ENCODE assay signal across 11 cellular contexts in the genomic region with DNA sequence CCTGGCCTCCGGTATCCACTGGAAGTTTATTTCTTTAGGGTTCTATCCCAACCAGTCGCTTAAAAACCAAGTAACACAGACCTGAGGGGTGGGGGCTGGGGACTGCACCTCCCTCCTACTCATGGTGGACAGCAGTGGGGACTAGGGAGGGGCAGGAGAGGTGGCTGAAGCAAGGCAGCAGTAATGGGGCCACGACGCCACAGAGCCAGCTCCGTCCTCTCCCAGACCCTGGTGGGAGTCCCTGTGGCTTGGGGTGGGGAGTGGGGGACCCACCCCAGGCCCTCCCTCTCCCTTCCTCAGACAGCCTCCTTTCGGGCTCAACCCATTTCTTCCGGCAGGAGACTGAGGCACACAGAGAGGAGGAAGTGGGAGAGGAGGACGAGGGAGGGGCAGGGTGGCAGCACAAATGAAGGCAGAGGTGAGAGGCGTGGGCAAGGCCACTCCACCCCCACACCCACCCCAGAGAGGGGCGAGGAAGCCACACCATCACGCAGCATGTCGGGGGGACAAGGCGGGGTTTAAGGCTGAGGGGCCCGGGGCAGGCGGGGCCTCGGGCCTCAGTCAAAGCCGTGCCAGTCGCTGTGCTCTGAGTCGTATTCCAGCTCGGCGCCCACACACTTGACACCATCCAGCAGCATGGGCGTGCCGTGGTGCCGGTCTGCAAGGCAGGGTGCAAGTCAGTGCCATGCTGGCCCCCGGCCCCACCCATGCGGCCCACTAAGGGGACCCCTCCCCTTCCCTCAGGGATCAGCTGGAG. TPM values are rescaled to one million over a fixed set of nuclear protein-coding genes. Genes with fewer than 3 reads are reported as not detected.
DNase-seq lines count a peak whose midpoint lies in the region; ATAC-seq, FAIRE-seq and TF ChIP-seq lines count a peak whose summit lies in the region.
"Had no signal": no experiment of that assay in that cellular context is flagged by ENCODE, and none has a peak within 500 bp of the region (broad histone marks: within the 10 kb centered on the region; RNA-seq: fewer than 3 reads in every experiment).

No MANE protein-coding gene starts in this region.

- FAIRE-seq in GM12878 (lab: Jason Lieb, UNC), result no peak

- no peak overlapping the region for H4K91ac ChIP-seq in neuronal stem cell (ENCODE audit: low read depth, low read length, poor library complexity)

- no peak overlapping the region for H2BK12ac ChIP-seq in neuronal stem cell (ENCODE audit: low read length)

- H3K9me3 Mint-ChIP-seq in Caco-2 (ENCODE audit: unreplicated experiment), result no peaks in the 10 kb centered on the region
- H3K9me3 Mint-ChIP-seq in activated T-helper 2 cell treated with anti-CD3 and anti-CD28 coated beads, Interferon-gamma antibody, Interleukin-2, Interleukin-4, amounts not matched to agents 10 μg/mL and 5 μg/mL and 100 μg/mL, durations not matched to agents 14 hours and 24 hours and 36 hours, result no peaks in the 10 kb centered on the region
- H3K9me3 Mint-ChIP-seq: activated naive CD4-positive, alpha-beta T cell treated with anti-CD3 and anti-CD28 coated beads for 36 hours had no signal

- H3K18ac ChIP-seq in neuronal stem cell (ENCODE audit: low read length), result no peak overlapping the region

- no peak overlapping the region for H2BK120ac ChIP-seq in neuronal stem cell (ENCODE audit: low read depth, low read length)

- WGBS in GM12878 (ENCODE audit: insufficient coverage, insufficient replicate concordance, low lambda C conversion rate, missing lambda C conversion rate), result 71% methylated on average over 24 of the region's 26 CpGs
- WGBS in neuronal stem cell (ENCODE audit: extremely low coverage in 2 of 2, insufficient read length in 2 of 2, insufficient replicate concordance in 1 of 2), 2 donors, result no CpG with 5 or more reads among the region's 26 CpGs

- H2AFZ ChIP-seq in GM12878 (ENCODE audit: control insufficient read depth, low read depth, low read length) (no peak overlapping the region), neuronal stem cell (ENCODE audit: low read length) (no peak overlapping the region)

- CTCF ChIA-PET in Caco-2 (lab: Charles Lee) (interaction anchor here (0.7 to 1.4 kb wide), 5 partner anchors 14 to 28 kb away, joined by 3 to 9 read pairs (median 5); partner anchors contain the start of genes ADISSP and SPEF1), GM12878 (lab: Yijun Ruan, JAX) (interaction anchor here (0.7 to 4.1 kb wide), 6 partner anchors 13 to 338 kb away, joined by 3 to 52 read pairs (median 3); partner anchors contain the start of gene ADISSP)

- no peak overlapping the region for H4K8ac ChIP-seq in neuronal stem cell (ENCODE audit: low read depth, low read length)

- in situ Hi-C loops in GM12878 (cut with MboI), result no loop called here

- no peak for TF ChIP-seq CTCF in Caco-2 (IDR thresholded peaks at IDR 0.05; ENCODE audit: insufficient read depth in 1 of 2, low read depth in 1 of 2, low read length in 1 of 2, severe bottlenecking in 1 of 2, unreplicated experiment in 1 of 2)
- TF ChIP-seq CTCF in GM12878 (IDR thresholded peaks at IDR 0.05 in 2 of 3, conservative IDR thresholded peaks at IDR 0.05 in 1 of 3; ENCODE audit: control insufficient read depth in 2 of 3, extremely low read depth in 1 of 3, insufficient read depth in 1 of 3, low read depth in 3 of 3, low read length in 3 of 3), result no peak
- no peak for TF ChIP-seq CTCF in GM10266 (IDR thresholded peaks at IDR 0.05; ENCODE audit: control insufficient read depth, insufficient read depth, low read depth, missing control alignments)
- no peak for TF ChIP-seq CTCF in GM20000 (IDR thresholded peaks at IDR 0.05; ENCODE audit: extremely low read depth, missing control alignments)

- H3K9ac ChIP-seq in GM12878 (ENCODE audit: control insufficient read depth, insufficient read depth, low read length) (no peak overlapping the region), neuronal stem cell (ENCODE audit: low read depth, low read length, poor library complexity) (peak overlapping the region; percentile 54)

- TF ChIP-seq POLR2A in GM12878 (IDR thresholded peaks at IDR 0.05; ENCODE audit: low read depth, low read length), result no peak

- H3K4me1 ChIP-seq in Caco-2 (no peaks in the 10 kb centered on the region), GM12878 (ENCODE audit: control insufficient read depth, insufficient read depth, low read length) (no peaks in the 10 kb centered on the region), neuronal stem cell (ENCODE audit: control insufficient read depth in 2 of 2, insufficient read depth in 1 of 2, low read depth in 1 of 2, low read length in 2 of 2) (peaks cover 0 to 3% of the 10 kb centered on the region in 2 donors)

- H3K27me3 ChIP-seq in Caco-2 (replicated peaks; ENCODE audit: control insufficient read depth, insufficient read depth, low read length) (no peaks in the 10 kb centered on the region), GM12878 (replicated peaks in 1 of 2; ENCODE audit: control insufficient read depth in 2 of 2, insufficient read depth in 2 of 2, low read length in 1 of 2) (no peaks in the 10 kb centered on the region), neuronal stem cell (ENCODE audit: control insufficient read depth in 3 of 3, insufficient read depth in 3 of 3, low read depth in 1 of 3, low read length in 3 of 3) (peaks cover 0 to 41% (median 10%) of the 10 kb centered on the region in 3 experiments)

- H3K79me2 ChIP-seq in GM12878 (ENCODE audit: control insufficient read depth, insufficient read depth, low read length), result no peaks in the 10 kb centered on the region

- no peak overlapping the region for H3K4ac ChIP-seq in neuronal stem cell (ENCODE audit: low read length)

- DNase-seq in Caco-2, result no peak
- no peak for DNase-seq in GM12878 (ENCODE audit: low read depth, low spot score)
- no peak for DNase-seq in neuronal stem cell (ENCODE audit: low spot score)
- no peak for DNase-seq in GM10266 (ENCODE audit: extremely low spot score)
- DNase-seq in GM20000 (ENCODE audit: low spot score), result no peak
- DNase-seq in activated T-helper 2 cell treated with anti-CD3 and anti-CD28 coated beads, Interferon-gamma antibody, Interleukin-2, Interleukin-4, amounts not matched to agents 10 μg/mL and 5 μg/mL and 100 μg/mL, durations not matched to agents 14 hours and 24 hours and 36 hours (ENCODE audit: low spot score), result no peak

- RAD21 ChIA-PET in GM12878 (lab: Charles Lee; ENCODE audit: unreplicated experiment), result interaction anchor here (1.0 to 1.3 kb wide), 3 partner anchors 14 to 101 kb away, joined by 4 read pairs; partner anchors contain the start of gene ADISSP

- POLR2A ChIA-PET in Caco-2 (lab: Charles Lee) (interaction anchor here (1.0 kb wide), 1 partner anchor 14 kb away, joined by 9 read pairs; the partner anchor contains the start of gene ADISSP), GM12878 (lab: Charles Lee) (interaction anchor here (0.6 to 1.1 kb wide), 2 partner anchors 12 to 1212 kb away, joined by 4 to 5 read pairs; no protein-coding TSS in a partner anchor)

- no peaks in the 10 kb centered on the region for H4K20me1 ChIP-seq in GM12878 (ENCODE audit: control insufficient read depth, insufficient read depth)

- H3K36me3 ChIP-seq in Caco-2 (ENCODE audit: control insufficient read depth, insufficient read depth, low read length) (0 out of 2 replicates have a peak, but pooled peaks cover 1% of the 10 kb centered on the region), GM12878 (ENCODE audit: control insufficient read depth in 2 of 2, insufficient read depth in 2 of 2, low read length in 1 of 2) (peaks cover 0 to 2% of the 10 kb centered on the region in 2 experiments; a peak in 1 of 4 replicates), neuronal stem cell (replicated peaks in 1 of 2; ENCODE audit: control insufficient read depth in 2 of 2, insufficient read depth in 2 of 2, low read length in 2 of 2) (peaks cover 6 to 41% of the 10 kb centered on the region in 2 donors)
- H3K36me3 ChIP-seq: thoracic aorta had no signal

- peak overlapping the region; percentile 11 for H3K14ac ChIP-seq in neuronal stem cell (ENCODE audit: low read length)

- H3K4me1 Mint-ChIP-seq in Caco-2 (ENCODE audit: low read depth, unreplicated experiment), result no peaks in the 10 kb centered on the region
- H3K4me1 Mint-ChIP-seq in activated T-helper 2 cell treated with anti-CD3 and anti-CD28 coated beads, Interferon-gamma antibody, Interleukin-2, Interleukin-4, amounts not matched to agents 10 μg/mL and 5 μg/mL and 100 μg/mL, durations not matched to agents 14 hours and 24 hours and 36 hours (ENCODE audit: low read depth), result peaks cover 6% of the 10 kb centered on the region

- no peak for TF ChIP-seq EP300 in GM12878 (IDR thresholded peaks at IDR 0.05; ENCODE audit: borderline replicate concordance in 1 of 2, control insufficient read depth in 1 of 2, low read depth in 2 of 2, low read length in 2 of 2)

- no peak overlapping the region for H2BK5ac ChIP-seq in neuronal stem cell (ENCODE audit: low read length)

- H3K27ac ChIP-seq in GM12878 (ENCODE audit: control insufficient read depth, insufficient read depth), result no peak overlapping the region
- H3K27ac ChIP-seq in neuronal stem cell (replicated peaks; ENCODE audit: low read length), result no peak overlapping the region
- H3K27ac ChIP-seq: thoracic aorta had no signal

- H3K27ac Mint-ChIP-seq in Caco-2 (ENCODE audit: unreplicated experiment), result no peak overlapping the region
- H3K27ac Mint-ChIP-seq in activated T-helper 2 cell treated with anti-CD3 and anti-CD28 coated beads, Interferon-gamma antibody, Interleukin-2, Interleukin-4, amounts not matched to agents 10 μg/mL and 5 μg/mL and 100 μg/mL, durations not matched to agents 14 hours and 24 hours and 36 hours, result no peak overlapping the region
- H3K27ac Mint-ChIP-seq: activated naive CD4-positive, alpha-beta T cell treated with anti-CD3 and anti-CD28 coated beads for 36 hours had no signal

- H3K4me3 Mint-ChIP-seq in Caco-2 (ENCODE audit: unreplicated experiment), result no peak overlapping the region
- no peak overlapping the region for H3K4me3 Mint-ChIP-seq in activated T-helper 2 cell treated with anti-CD3 and anti-CD28 coated beads, Interferon-gamma antibody, Interleukin-2, Interleukin-4, amounts not matched to agents 10 μg/mL and 5 μg/mL and 100 μg/mL, durations not matched to agents 14 hours and 24 hours and 36 hours (ENCODE audit: low read depth)
- H3K4me3 Mint-ChIP-seq: activated naive CD4-positive, alpha-beta T cell treated with anti-CD3 and anti-CD28 coated beads for 36 hours had no signal

- H3K79me1 ChIP-seq in neuronal stem cell (ENCODE audit: low read depth, low read length), result peaks cover 3% of the 10 kb centered on the region

- TF ChIP-seq RAD21 in GM12878 (IDR thresholded peaks at IDR 0.05; ENCODE audit: insufficient read depth, low read depth, low read length), result no peak

- no peak for ATAC-seq in GM12878

- H3K23ac ChIP-seq in neuronal stem cell (ENCODE audit: low read depth, low read length, poor library complexity), result peak overlapping the region; percentile 25

- intact Hi-C loops in Caco-2 (cut with micrococcal nuclease; ENCODE audit: unreplicated experiment), result loop anchor here (2.0 kb wide), 1 partner anchor 15 kb away; no protein-coding TSS in a partner anchor
- intact Hi-C loops in GM12878 (cut with micrococcal nuclease; ENCODE audit: unreplicated experiment), result loop anchor here (2.0 kb wide), 1 partner anchor 13 kb away; the partner anchor contains the start of gene ADISSP
- intact Hi-C loops in activated T-helper 2 cell treated with anti-CD3 and anti-CD28 coated beads, Interferon-gamma antibody, Interleukin-2, Interleukin-4, amounts not matched to agents 10 μg/mL and 5 μg/mL and 100 μg/mL, durations not matched to agents 14 hours and 24 hours and 36 hours (cut with micrococcal nuclease), result loop anchor here (1.0 to 2.0 kb wide), 2 partner anchors 13 to 102 kb away; partner anchors contain the start of gene ADISSP

- H3K4me2 ChIP-seq in GM12878 (ENCODE audit: control insufficient read depth, insufficient read depth) (no peak overlapping the region), neuronal stem cell (ENCODE audit: insufficient read depth, low read length, poor library complexity, severe bottlenecking) (no peak overlapping the region)

- SMC1A ChIA-PET in GM12878 (lab: Charles Lee; ENCODE audit: uncharacterized antibody, unreplicated experiment), result interaction anchor here (1.0 to 2.7 kb wide), 2 partner anchors 15 to 103 kb away, joined by 3 to 12 read pairs; partner anchors contain the start of gene ADISSP

- TSS peak; percentile 57 for BruUV-seq in Caco-2 (replicated peaks; lab: Mats Ljungman, UMichigan)
- BruUV-seq in GM12878 (replicated peaks; lab: Mats Ljungman, UMichigan), result TSS peak; percentile 70

- H2AK5ac ChIP-seq in neuronal stem cell (ENCODE audit: low read depth, low read length), result peak overlapping the region; percentile 41

- H2BK15ac ChIP-seq in neuronal stem cell (ENCODE audit: low read length), result no peak overlapping the region

- no peaks in the 10 kb centered on the region for H3K27me3 Mint-ChIP-seq in Caco-2 (ENCODE audit: insufficient read depth, unreplicated experiment)
- no peaks in the 10 kb centered on the region for H3K27me3 Mint-ChIP-seq in activated T-helper 2 cell treated with anti-CD3 and anti-CD28 coated beads, Interferon-gamma antibody, Interleukin-2, Interleukin-4, amounts not matched to agents 10 μg/mL and 5 μg/mL and 100 μg/mL, durations not matched to agents 14 hours and 24 hours and 36 hours (ENCODE audit: low read depth)

- no peak overlapping the region for H3K4me3 ChIP-seq in Caco-2 (ENCODE audit: low read depth, low read length)
- no peak overlapping the region for H3K4me3 ChIP-seq in GM12878
- H3K4me3 ChIP-seq in neuronal stem cell (ENCODE audit: low read length in 2 of 2), result no peak overlapping the region
- H3K4me3 ChIP-seq: thoracic aorta had no signal

- peaks cover 24% of the 10 kb centered on the region for H3K36me3 Mint-ChIP-seq in Caco-2 (ENCODE audit: insufficient read depth, unreplicated experiment)
- H3K36me3 Mint-ChIP-seq in activated T-helper 2 cell treated with anti-CD3 and anti-CD28 coated beads, Interferon-gamma antibody, Interleukin-2, Interleukin-4, amounts not matched to agents 10 μg/mL and 5 μg/mL and 100 μg/mL, durations not matched to agents 14 hours and 24 hours and 36 hours (ENCODE audit: low read depth), result peaks cover 11% of the 10 kb centered on the region

- H3K9me3 ChIP-seq in Caco-2 (no peaks in the 10 kb centered on the region), GM12878 (replicated peaks; ENCODE audit: control insufficient read depth, insufficient read depth, low read length) (no peaks in the 10 kb centered on the region), neuronal stem cell (replicated peaks in 1 of 2; ENCODE audit: control insufficient read depth in 2 of 2, insufficient read depth in 1 of 2, low read depth in 1 of 2, low read length in 2 of 2) (no peaks in the 10 kb centered on the region)
- H3K9me3 ChIP-seq: thoracic aorta had no signal

RNA-seq across cellular contexts. Expression of gene ADISSP, which starts 13.9 kb away (rescaled TPM):
- total RNA-seq in Caco-2 (2022) (54.7 and 56.1 TPM in 2 replicates), GM12878 (2014; rRNA removed) (59.2 and 64.5 TPM in 2 replicates), GM12878 (2014; rRNA removed; fragmentation: Illumina TruSeq; extraction: Trizol) (25.2 and 27.1 TPM in 2 replicates), GM12878 (2021) (65.9 and 67.5 TPM in 2 replicates)
- total RNA-seq in GM12878 (2013; cell fraction: nucleolus; rRNA removed), result 2.7 and 3.8 TPM in 2 replicates
- polyA plus RNA-seq in GM12878 (2011; ENCODE audit: low read depth), result 5.7 TPM
- polyA plus RNA-seq in GM12878 (2011; rRNA removed) (6.9 and 22.6 TPM in 2 replicates), GM12878 (2014; fragmentation: Illumina TruSeq; extraction: Trizol) (2.3 and 17.5 TPM in 2 replicates), GM12878 (2014; fragmentation: Nextera tagmentation; extraction: Ambion mirVana) (1 to 10 TPM in 1 of 2 experiments, under 1 TPM in 1; 0.80 to 7.6 TPM), GM12878 (2014; rRNA removed) (50.2 and 62.0 TPM in 2 replicates), GM12878 (2016; fragmentation: Nextera tagmentation; extraction: Ambion mirVana) (10 to 100 TPM; 90.8 to 96.3 TPM)
- 42.5 and 66.1 TPM in 2 replicates for polyA plus RNA-seq in GM12878 (2011; cell fraction: cytosol; rRNA removed)
- polyA plus RNA-seq in GM12878 (2011; cell fraction: nucleus; rRNA removed), result 25.9 and 34.8 TPM in 2 replicates
- polyA plus RNA-seq in GM12878 (2012), result 22.4 and 26.6 TPM in 2 replicates
- 16.0 and 29.6 TPM in 2 replicates for polyA minus RNA-seq in GM12878 (2011; rRNA and poly(A)+ RNA removed)
- polyA minus RNA-seq in GM12878 (2011; cell fraction: cytosol; rRNA and poly(A)+ RNA removed), result 16.8 and 25.3 TPM in 2 replicates
- 6.3 and 9.6 TPM in 2 replicates for polyA minus RNA-seq in GM12878 (2011; cell fraction: nucleus; rRNA and poly(A)+ RNA removed)
- 57.7 TPM for polyA plus RNA-seq in neuronal stem cell (2013, experiment 1 of 2)
- polyA plus RNA-seq in neuronal stem cell (2013, experiment 2 of 2), result 57.2 TPM
- total RNA-seq in activated T-helper 2 cell treated with anti-CD3 and anti-CD28 coated beads, Interferon-gamma antibody, Interleukin-2, Interleukin-4, amounts not matched to agents 10 μg/mL and 5 μg/mL and 100 μg/mL, durations not matched to agents 14 hours and 24 hours and 36 hours, result 55.8 and 56.3 TPM in 2 replicates

RNA-seq across cellular contexts. Expression of gene HSPA12B, which starts 21.2 kb away (rescaled TPM):
- total RNA-seq in Caco-2 (2022) (not detected in 2 replicates), GM12878 (2014; rRNA removed) (not detected in 2 replicates), GM12878 (2014; rRNA removed; fragmentation: Illumina TruSeq; extraction: Trizol) (not detected in 2 replicates), GM12878 (2021) (not detected in 2 replicates)
- total RNA-seq in GM12878 (2013; cell fraction: nucleolus; rRNA removed), result not detected in 2 replicates
- not detected for polyA plus RNA-seq in GM12878 (2011; ENCODE audit: low read depth)
- polyA plus RNA-seq in GM12878 (2011; rRNA removed) (not detected in 2 replicates), GM12878 (2014; fragmentation: Illumina TruSeq; extraction: Trizol) (not detected in 2 replicates), GM12878 (2014; fragmentation: Nextera tagmentation; extraction: Ambion mirVana) (not detected), GM12878 (2014; rRNA removed) (not detected in 2 replicates), GM12878 (2016; fragmentation: Nextera tagmentation; extraction: Ambion mirVana) (under 1 TPM in 1 of 2 experiments, not detected in 1; 0.08 TPM)
- polyA plus RNA-seq in GM12878 (2011; cell fraction: cytosol; rRNA removed), result not detected in 2 replicates
- polyA plus RNA-seq in GM12878 (2011; cell fraction: nucleus; rRNA removed), result not detected in 2 replicates
- 0.07 and 0.09 TPM in 2 replicates for polyA plus RNA-seq in GM12878 (2012)
- polyA minus RNA-seq in GM12878 (2011; rRNA and poly(A)+ RNA removed), result not detected in 2 replicates
- polyA minus RNA-seq in GM12878 (2011; cell fraction: cytosol; rRNA and poly(A)+ RNA removed), result not detected in 2 replicates
- not detected in 2 replicates for polyA minus RNA-seq in GM12878 (2011; cell fraction: nucleus; rRNA and poly(A)+ RNA removed)
- 0.39 TPM for polyA plus RNA-seq in neuronal stem cell (2013, experiment 1 of 2)
- 0.47 TPM for polyA plus RNA-seq in neuronal stem cell (2013, experiment 2 of 2)
- 0.05 TPM in 1 of 2 replicates, not detected in the other for total RNA-seq in activated T-helper 2 cell treated with anti-CD3 and anti-CD28 coated beads, Interferon-gamma antibody, Interleukin-2, Interleukin-4, amounts not matched to agents 10 μg/mL and 5 μg/mL and 100 μg/mL, durations not matched to agents 14 hours and 24 hours and 36 hours
- total RNA-seq: activated naive CD4-positive, alpha-beta T cell treated with anti-CD3 and anti-CD28 coated beads for 36 hours; T-helper 2 cell treated with Interferon-gamma antibody and Interleukin-4, amounts not matched to agents 100 ng/mL and 5 ng/mL, for 36 hours had no signal

RNA-seq across cellular contexts. Expression of gene SPEF1, which starts 27.6 kb away (rescaled TPM):
- total RNA-seq in Caco-2 (2022) (not detected in 2 replicates), GM12878 (2014; rRNA removed) (not detected in 2 replicates), GM12878 (2014; rRNA removed; fragmentation: Illumina TruSeq; extraction: Trizol) (not detected in 2 replicates), GM12878 (2021) (not detected in 2 replicates)
- total RNA-seq in GM12878 (2013; cell fraction: nucleolus; rRNA removed), result not detected in 2 replicates
- polyA plus RNA-seq in GM12878 (2011; ENCODE audit: low read depth), result not detected
- polyA plus RNA-seq in GM12878 (2011; rRNA removed) (not detected in 2 replicates), GM12878 (2014; fragmentation: Illumina TruSeq; extraction: Trizol) (not detected in 2 replicates), GM12878 (2014; fragmentation: Nextera tagmentation; extraction: Ambion mirVana) (not detected), GM12878 (2014; rRNA removed) (0.06 and 0.12 TPM in 2 replicates), GM12878 (2016; fragmentation: Nextera tagmentation; extraction: Ambion mirVana) (not detected)
- not detected in 2 replicates for polyA plus RNA-seq in GM12878 (2011; cell fraction: cytosol; rRNA removed)
- 0.18 and 0.29 TPM in 2 replicates for polyA plus RNA-seq in GM12878 (2011; cell fraction: nucleus; rRNA removed)
- 0.09 TPM in 1 of 2 replicates, not detected in the other for polyA plus RNA-seq in GM12878 (2012)
- polyA minus RNA-seq in GM12878 (2011; rRNA and poly(A)+ RNA removed), result not detected in 2 replicates
- polyA minus RNA-seq in GM12878 (2011; cell fraction: cytosol; rRNA and poly(A)+ RNA removed), result not detected in 2 replicates
- polyA minus RNA-seq in GM12878 (2011; cell fraction: nucleus; rRNA and poly(A)+ RNA removed), result 0.12 TPM in 1 of 2 replicates, not detected in the other
- 0.13 TPM for polyA plus RNA-seq in neuronal stem cell (2013, experiment 1 of 2)
- polyA plus RNA-seq in neuronal stem cell (2013, experiment 2 of 2), result 0.21 TPM
- total RNA-seq in activated T-helper 2 cell treated with anti-CD3 and anti-CD28 coated beads, Interferon-gamma antibody, Interleukin-2, Interleukin-4, amounts not matched to agents 10 μg/mL and 5 μg/mL and 100 μg/mL, durations not matched to agents 14 hours and 24 hours and 36 hours, result not detected in 2 replicates
- total RNA-seq: activated naive CD4-positive, alpha-beta T cell treated with anti-CD3 and anti-CD28 coated beads for 36 hours; liver had no signal
- polyA plus RNA-seq: liver had no signal

RNA-seq across cellular contexts. Expression of gene CENPB, which starts 32.9 kb away (rescaled TPM):
- total RNA-seq in Caco-2 (2022) (72.7 and 84.3 TPM in 2 replicates), GM12878 (2014; rRNA removed) (56.6 and 68.6 TPM in 2 replicates), GM12878 (2014; rRNA removed; fragmentation: Illumina TruSeq; extraction: Trizol) (24.4 and 27.6 TPM in 2 replicates), GM12878 (2021) (68.3 and 71.2 TPM in 2 replicates)
- 8.8 and 11.3 TPM in 2 replicates for total RNA-seq in GM12878 (2013; cell fraction: nucleolus; rRNA removed)
- polyA plus RNA-seq in GM12878 (2011; ENCODE audit: low read depth), result 12.5 TPM
- polyA plus RNA-seq in GM12878 (2011; rRNA removed) (4.3 and 7.1 TPM in 2 replicates), GM12878 (2014; fragmentation: Illumina TruSeq; extraction: Trizol) (10.9 and 20.9 TPM in 2 replicates), GM12878 (2014; fragmentation: Nextera tagmentation; extraction: Ambion mirVana) (under 1 TPM; 0.16 to 0.29 TPM), GM12878 (2014; rRNA removed) (35.5 and 44.8 TPM in 2 replicates), GM12878 (2016; fragmentation: Nextera tagmentation; extraction: Ambion mirVana) (1 to 10 TPM; 1.6 to 2.4 TPM)
- polyA plus RNA-seq in GM12878 (2011; cell fraction: cytosol; rRNA removed), result 8.8 and 12.2 TPM in 2 replicates
- polyA plus RNA-seq in GM12878 (2011; cell fraction: nucleus; rRNA removed), result 9.5 and 12.9 TPM in 2 replicates
- 24.5 and 35.6 TPM in 2 replicates for polyA plus RNA-seq in GM12878 (2012)
- polyA minus RNA-seq in GM12878 (2011; rRNA and poly(A)+ RNA removed), result 8.2 and 15.1 TPM in 2 replicates
- 8.4 and 9.0 TPM in 2 replicates for polyA minus RNA-seq in GM12878 (2011; cell fraction: cytosol; rRNA and poly(A)+ RNA removed)
- 7.0 and 12.8 TPM in 2 replicates for polyA minus RNA-seq in GM12878 (2011; cell fraction: nucleus; rRNA and poly(A)+ RNA removed)
- 21.7 TPM for polyA plus RNA-seq in neuronal stem cell (2013, experiment 1 of 2)
- polyA plus RNA-seq in neuronal stem cell (2013, experiment 2 of 2), result 21.0 TPM
- 66.1 and 68.9 TPM in 2 replicates for total RNA-seq in activated T-helper 2 cell treated with anti-CD3 and anti-CD28 coated beads, Interferon-gamma antibody, Interleukin-2, Interleukin-4, amounts not matched to agents 10 μg/mL and 5 μg/mL and 100 μg/mL, durations not matched to agents 14 hours and 24 hours and 36 hours

RNA-seq across cellular contexts. Expression of gene SIGLEC1, which starts 41.3 kb away (rescaled TPM):
- total RNA-seq in Caco-2 (2022) (not detected in 2 replicates), GM12878 (2014; rRNA removed) (not detected in 2 replicates), GM12878 (2014; rRNA removed; fragmentation: Illumina TruSeq; extraction: Trizol) (not detected in 2 replicates), GM12878 (2021) (0.05 TPM in 1 of 2 replicates, not detected in the other)
- total RNA-seq in GM12878 (2013; cell fraction: nucleolus; rRNA removed), result 0.06 TPM in 1 of 2 replicates, not detected in the other
- not detected for polyA plus RNA-seq in GM12878 (2011; ENCODE audit: low read depth)
- polyA plus RNA-seq in GM12878 (2011; rRNA removed) (not detected in 2 replicates), GM12878 (2014; fragmentation: Illumina TruSeq; extraction: Trizol) (not detected in 2 replicates), GM12878 (2014; fragmentation: Nextera tagmentation; extraction: Ambion mirVana) (not detected), GM12878 (2014; rRNA removed) (not detected in 2 replicates), GM12878 (2016; fragmentation: Nextera tagmentation; extraction: Ambion mirVana) (not detected)
- polyA plus RNA-seq in GM12878 (2011; cell fraction: cytosol; rRNA removed), result not detected in 2 replicates
- polyA plus RNA-seq in GM12878 (2011; cell fraction: nucleus; rRNA removed), result 0.03 TPM in 1 of 2 replicates, not detected in the other
- not detected in 2 replicates for polyA plus RNA-seq in GM12878 (2012)
- polyA minus RNA-seq in GM12878 (2011; rRNA and poly(A)+ RNA removed), result not detected in 2 replicates
- not detected in 2 replicates for polyA minus RNA-seq in GM12878 (2011; cell fraction: cytosol; rRNA and poly(A)+ RNA removed)
- not detected in 2 replicates for polyA minus RNA-seq in GM12878 (2011; cell fraction: nucleus; rRNA and poly(A)+ RNA removed)
- 0.01 TPM for polyA plus RNA-seq in neuronal stem cell (2013, experiment 1 of 2)
- polyA plus RNA-seq in neuronal stem cell (2013, experiment 2 of 2), result 0.01 TPM
- not detected in 2 replicates for total RNA-seq in activated T-helper 2 cell treated with anti-CD3 and anti-CD28 coated beads, Interferon-gamma antibody, Interleukin-2, Interleukin-4, amounts not matched to agents 10 μg/mL and 5 μg/mL and 100 μg/mL, durations not matched to agents 14 hours and 24 hours and 36 hours
- total RNA-seq: fibroblast of lung; T-helper 2 cell treated with Interferon-gamma antibody and Interleukin-4, amounts not matched to agents 100 ng/mL and 5 ng/mL, for 36 hours had no signal
- polyA plus RNA-seq: fibroblast of lung had no signal
